ENCODE assay signal across 16 cellular contexts in genomic region chr9:116506685-116507084, GRCh38.
DNase-seq lines count a peak whose midpoint lies in the region; ATAC-seq, FAIRE-seq and TF ChIP-seq lines count a peak whose summit lies in the region.
"Had no signal": no experiment of that assay in that cellular context is flagged by ENCODE, and none has a peak within 500 bp of the region (broad histone marks: within the 10 kb centered on the region; RNA-seq: fewer than 3 reads in every experiment).

No MANE protein-coding gene starts in this region.

- no peak overlapping the region for H2AK5ac ChIP-seq in mesenchymal stem cell (ENCODE audit: low read length, severe bottlenecking)

- H3K4me1 ChIP-seq in astrocyte (ENCODE audit: insufficient read depth, low read length) (no peaks in the 10 kb centered on the region), heart left ventricle (no peaks in the 10 kb centered on the region), mesenchymal stem cell (ENCODE audit: control insufficient read depth, insufficient read depth, low read depth, low read length) (peaks cover 5% of the 10 kb centered on the region)
- H3K4me1 ChIP-seq: HAP-1 had no signal

- H4K91ac ChIP-seq in mesenchymal stem cell (ENCODE audit: low read length), result no peak overlapping the region

- no peak overlapping the region for H3K18ac ChIP-seq in mesenchymal stem cell (ENCODE audit: low read depth in 1 of 2, low read length in 2 of 2)

- intact Hi-C loops in heart left ventricle (cut with DNase I), result no loop called here

- H2BK15ac ChIP-seq in mesenchymal stem cell (ENCODE audit: low read depth, poor library complexity, severe bottlenecking), result no peak overlapping the region

- in situ Hi-C loops in Caki2 (cut with HindIII; ENCODE audit: low pct_unique_long_range_greater_than_20kb, low sequenced_read_pairs), result no loop called here

- FAIRE-seq in astrocyte (lab: Jason Lieb, UNC), result no peak
- FAIRE-seq: GM12878, HTR-8/SVneo had no signal

- H4K8ac ChIP-seq in mesenchymal stem cell (ENCODE audit: low read length), result no peak overlapping the region

- H3K79me1 ChIP-seq in mesenchymal stem cell (replicated peaks; ENCODE audit: low read length, poor library complexity, severe bottlenecking), result no peaks in the 10 kb centered on the region

- no peak overlapping the region for H2BK12ac ChIP-seq in mesenchymal stem cell (ENCODE audit: low read length in 2 of 2)

- no peak overlapping the region for H3K23ac ChIP-seq in mesenchymal stem cell (ENCODE audit: low read length in 2 of 2)

- H3K27me3 ChIP-seq in MG63, result no peaks in the 10 kb centered on the region
- H3K27me3 ChIP-seq in astrocyte (ENCODE audit: insufficient read depth, low read length), result no peaks in the 10 kb centered on the region
- H3K27me3 ChIP-seq in heart left ventricle, result no peaks in the 10 kb centered on the region
- H3K27me3 ChIP-seq in mesenchymal stem cell (ENCODE audit: control insufficient read depth in 1 of 2, insufficient read depth in 1 of 2, low read length in 2 of 2), result no peaks in the 10 kb centered on the region

- 76 to 89% (median 84%) methylated on average over 4 of the region's 4 CpGs for WGBS in heart left ventricle, 4 donors
- 96% methylated on average over 3 of the region's 4 CpGs for WGBS in mesenchymal stem cell

- H3K4me2 ChIP-seq in astrocyte (ENCODE audit: low read length), result no peak overlapping the region
- no peak overlapping the region for H3K4me2 ChIP-seq in mesenchymal stem cell (ENCODE audit: low read length, poor library complexity, severe bottlenecking)

- no peaks in the 10 kb centered on the region for H4K20me1 ChIP-seq in astrocyte (ENCODE audit: insufficient read depth, low read length)

- H2BK5ac ChIP-seq in mesenchymal stem cell (ENCODE audit: low read depth, low read length, poor library complexity, severe bottlenecking), result no peak overlapping the region

- no peak overlapping the region for H3K4me3 Mint-ChIP-seq in astrocyte (ENCODE audit: unreplicated experiment)

- TF ChIP-seq POLR2A in heart left ventricle (IDR thresholded peaks at IDR 0.05), result no peak

- no peaks in the 10 kb centered on the region for H3K27me3 Mint-ChIP-seq in astrocyte (ENCODE audit: low read depth, unreplicated experiment)

- H2BK120ac ChIP-seq in mesenchymal stem cell (ENCODE audit: low read depth, low read length), result no peak overlapping the region

- H3K4me3 ChIP-seq in MG63 (no peak overlapping the region), astrocyte (ENCODE audit: insufficient read depth, low read depth, low read length) (no peak overlapping the region), fibroblast of the aortic adventitia (ENCODE audit: low read depth, low read length) (no peak overlapping the region), heart left ventricle (no peak overlapping the region), mesenchymal stem cell (ENCODE audit: insufficient read depth in 1 of 2, low read depth in 1 of 2, low read length in 2 of 2) (no peak overlapping the region)
- H3K4me3 ChIP-seq: GM12878, HAP-1 had no signal

- peak; percentile 29 for DNase-seq in Caki2 (ENCODE audit: low read depth)
- DNase-seq in MG63, result peak; percentile 1
- peak; percentile 45 for DNase-seq in astrocyte (ENCODE audit: low read depth)
- peak; percentile 35 for DNase-seq in fibroblast of the aortic adventitia (ENCODE audit: low read depth)
- no peak for DNase-seq in DMS 273 treated with DMSO at 0.1 percent for 48 hours (lab: John Stamatoyannopoulos, UW)
- DNase-seq in heart left ventricle, result no peak
- no peak for DNase-seq in mesenchymal stem cell
- no peak for DNase-seq in AG20443 (ENCODE audit: low spot score)
- DNase-seq: COR-L47, DMS53, NCI-H1092, NCI-H82 had no signal

- no peak overlapping the region for H3K4ac ChIP-seq in mesenchymal stem cell (ENCODE audit: low read depth in 1 of 2, low read length in 2 of 2)

- no peak for ATAC-seq in heart left ventricle
- ATAC-seq: GM12878 had no signal

- H3K27ac Mint-ChIP-seq in astrocyte (ENCODE audit: unreplicated experiment), result no peak overlapping the region

- H3K9ac ChIP-seq in astrocyte (ENCODE audit: low read length) (no peak overlapping the region), mesenchymal stem cell (ENCODE audit: low read length) (no peak overlapping the region)

- H3K79me2 ChIP-seq in astrocyte (ENCODE audit: insufficient read depth, low read length), result no peaks in the 10 kb centered on the region

- H3K14ac ChIP-seq in mesenchymal stem cell (ENCODE audit: low read length in 2 of 2), result no peak overlapping the region

- peaks cover 8% of the 10 kb centered on the region for H3K4me1 Mint-ChIP-seq in astrocyte (ENCODE audit: low read depth, unreplicated experiment)

- peaks cover 4% of the 10 kb centered on the region for H3K9me3 Mint-ChIP-seq in astrocyte (ENCODE audit: unreplicated experiment)

- no peaks in the 10 kb centered on the region for H3K36me3 ChIP-seq in MG63
- no peaks in the 10 kb centered on the region for H3K36me3 ChIP-seq in astrocyte (ENCODE audit: insufficient read depth, low read length)
- H3K36me3 ChIP-seq in heart left ventricle, result no peaks in the 10 kb centered on the region
- H3K36me3 ChIP-seq in mesenchymal stem cell (ENCODE audit: control insufficient read depth in 1 of 2, insufficient read depth in 2 of 2, low read depth in 1 of 2, low read length in 2 of 2), result no peaks in the 10 kb centered on the region
- H3K36me3 ChIP-seq: HAP-1 had no signal

- no peak overlapping the region for H3K27ac ChIP-seq in astrocyte (ENCODE audit: low read depth, low read length)
- no peak overlapping the region for H3K27ac ChIP-seq in heart left ventricle
- H3K27ac ChIP-seq in mesenchymal stem cell (ENCODE audit: low read length, poor library complexity, severe bottlenecking), result no peak overlapping the region

- H2AFZ ChIP-seq in astrocyte (ENCODE audit: low read depth, low read length) (no peak overlapping the region), mesenchymal stem cell (ENCODE audit: low read depth, low read length) (no peak overlapping the region)

- no peaks in the 10 kb centered on the region for H3K9me3 ChIP-seq in MG63
- no peaks in the 10 kb centered on the region for H3K9me3 ChIP-seq in astrocyte (ENCODE audit: insufficient read depth, low read depth, low read length)
- H3K9me3 ChIP-seq in heart left ventricle, result peaks cover 0 to 11% (median 0%) of the 10 kb centered on the region in 12 donors
- H3K9me3 ChIP-seq in mesenchymal stem cell (ENCODE audit: control insufficient read depth, low read length), result no peaks in the 10 kb centered on the region
- H3K9me3 ChIP-seq: HAP-1 had no signal

- H3K36me3 Mint-ChIP-seq in astrocyte (ENCODE audit: low read depth, unreplicated experiment), result no peaks in the 10 kb centered on the region
- H3K36me3 Mint-ChIP-seq: CD14-positive monocyte had no signal

- no peak for TF ChIP-seq CTCF in astrocyte (IDR thresholded peaks at IDR 0.05; ENCODE audit: insufficient read depth, low read depth, low read length)
- TF ChIP-seq CTCF in fibroblast of the aortic adventitia (IDR thresholded peaks at IDR 0.05; ENCODE audit: insufficient read depth, low read length), result no peak
- no peak for TF ChIP-seq CTCF in heart left ventricle (IDR thresholded peaks at IDR 0.05)

Comparison
In these comparisons a context has a peak if more than half of its experiments do, and no peak if none do; other contexts are left out.
1. DNase-seq: peak in Caki2 (single experiment), MG63 (single experiment), astrocyte (single experiment) and fibroblast of the aortic adventitia (single experiment); none in DMS 273 treated with DMSO at 0.1 percent for 48 hours (single experiment), heart left ventricle (0 of 5), mesenchymal stem cell (single experiment) and AG20443 (single experiment).